In genomic region chr10:11553773-11554381, GRCh38 we compare ENCODE assay signal across 11 cellular contexts. TPM values are rescaled to one million over a fixed set of nuclear protein-coding genes. Genes with fewer than 3 reads are reported as not detected.
DNase-seq lines count a peak whose midpoint lies in the region; ATAC-seq, FAIRE-seq and TF ChIP-seq lines count a peak whose summit lies in the region.
"Had no signal": no experiment of that assay in that cellular context is flagged by ENCODE, and none has a peak within 500 bp of the region (broad histone marks: within the 10 kb centered on the region; RNA-seq: fewer than 3 reads in every experiment).

No MANE protein-coding gene starts in this region.

- intact Hi-C loops in IMR-90 (cut with micrococcal nuclease) (no loop called here), posterior cingulate gyrus (cut with DNase I) (no loop called here)

- H2AFZ ChIP-seq in H9 (ENCODE audit: low read length) (no peak overlapping the region), IMR-90 (replicated peaks; ENCODE audit: low read length, poor library complexity) (no peak overlapping the region), smooth muscle cell (ENCODE audit: low read depth) (no peak overlapping the region)

- H3K4me1 ChIP-seq in H9 (ENCODE audit: insufficient read depth, low read length) (no peaks in the 10 kb centered on the region), IMR-90 (ENCODE audit: control insufficient read depth, insufficient read depth, low read length) (0 out of 2 replicates have a peak, but pooled peaks cover 1% of the 10 kb centered on the region), smooth muscle cell (ENCODE audit: low read depth) (peaks cover 22% of the 10 kb centered on the region)

- peak; percentile 23 for DNase-seq in activated CD4-positive, alpha-beta T cell treated with anti-CD3 and anti-CD28 coated beads, Interleukin-2, amount 10 ng/mL, durations not matched to agents 7 days and 5 days
- no peak for DNase-seq in activated CD4-positive, alpha-beta T cell treated with anti-CD3 and anti-CD28 coated beads, Interleukin-2, amount 50 U/mL, for 1 hour
- no peak for DNase-seq in H9
- no peak for DNase-seq in IMR-90
- DNase-seq in smooth muscle cell (lab: John Stamatoyannopoulos, UW; ENCODE audit: unreplicated experiment), result no peak
- DNase-seq in posterior cingulate gyrus, result no peak
- no peak for DNase-seq in cortex of kidney (lab: John Stamatoyannopoulos, UW)
- DNase-seq in frontal cortex (ENCODE audit: low spot score in 2 of 2), result no peak
- DNase-seq: SJCRH30, small intestine had no signal

- H3K27ac ChIP-seq in H9 (ENCODE audit: insufficient read length, low read depth, low read length), result no peak overlapping the region
- H3K27ac ChIP-seq in IMR-90 (ENCODE audit: insufficient read depth, low read length), result no peak overlapping the region
- H3K27ac ChIP-seq in smooth muscle cell (ENCODE audit: low read depth), result peak overlapping the region; percentile 86
- H3K27ac ChIP-seq: HL-60, SJCRH30 had no signal

- H3K14ac ChIP-seq in H9 (ENCODE audit: insufficient read depth, low read length), result no peak overlapping the region
- no peak overlapping the region for H3K14ac ChIP-seq in IMR-90 (replicated peaks; ENCODE audit: low read depth, low read length)

- H2BK20ac ChIP-seq in H9 (ENCODE audit: low read depth, low read length, poor library complexity, severe bottlenecking) (no peak overlapping the region), IMR-90 (ENCODE audit: low read depth, low read length) (no peak overlapping the region)

- H3K4me3 ChIP-seq in IMR-90 (ENCODE audit: insufficient read depth, low read depth, low read length) (no peak overlapping the region), smooth muscle cell (no peak overlapping the region)
- H3K4me3 ChIP-seq: SJCRH30 had no signal

- peaks cover 9% of the 10 kb centered on the region for H3K9me3 Mint-ChIP-seq in activated CD4-positive, alpha-beta T cell treated with anti-CD3 and anti-CD28 coated beads, Interleukin-2, amount 10 ng/mL, durations not matched to agents 7 days and 5 days
- H3K9me3 Mint-ChIP-seq in H9, result peaks cover 0 to 6% of the 10 kb centered on the region in 2 experiments; a peak in 2 of 5 replicates

- POLR2A ChIA-PET in activated CD4-positive, alpha-beta T cell treated with anti-CD3 and anti-CD28 coated beads, Interleukin-2, amount 10 ng/mL, durations not matched to agents 7 days and 5 days (lab: Charles Lee), result no interaction called here
- POLR2A ChIA-PET in IMR-90 (lab: Charles Lee; ENCODE audit: unreplicated experiment), result no interaction called here

- in situ Hi-C loops in IMR-90 (cut with MboI; ENCODE audit: low sequenced_read_pairs), result no loop called here

- H3K56ac ChIP-seq in H9 (ENCODE audit: insufficient read length, low read depth, low read length) (no peak overlapping the region), IMR-90 (ENCODE audit: extremely low read depth, insufficient read depth, low read length) (no peak overlapping the region)

- peaks cover 34% of the 10 kb centered on the region for H3K4me1 Mint-ChIP-seq in activated CD4-positive, alpha-beta T cell treated with anti-CD3 and anti-CD28 coated beads, Interleukin-2, amount 10 ng/mL, durations not matched to agents 7 days and 5 days
- H3K4me1 Mint-ChIP-seq in H9, result peaks cover 27 to 29% of the 10 kb centered on the region in 2 experiments

- H3K27ac Mint-ChIP-seq in activated CD4-positive, alpha-beta T cell treated with anti-CD3 and anti-CD28 coated beads, Interleukin-2, amount 10 ng/mL, durations not matched to agents 7 days and 5 days, result peak overlapping the region; percentile 80
- peak overlapping the region in 2 of 3 experiments; percentile 11 to 18; a peak in 5 of 7 replicates for H3K27ac Mint-ChIP-seq in H9

- H4K5ac ChIP-seq in H9 (ENCODE audit: insufficient read length, low read depth, low read length), result no peak overlapping the region
- H4K5ac ChIP-seq in IMR-90 (ENCODE audit: low read depth, low read length), result no peak overlapping the region

- no TSS peak for BruUV-seq in IMR-90 (replicated peaks; lab: Mats Ljungman, UMichigan)

- no peak for ATAC-seq in IMR-90 (ENCODE audit: low read depth)

- no peak overlapping the region for H2BK120ac ChIP-seq in H9 (ENCODE audit: low read depth, low read length, poor library complexity, severe bottlenecking)
- H2BK120ac ChIP-seq in IMR-90 (ENCODE audit: low read depth, low read length), result peak overlapping the region; percentile 14; the same call in 1 of the 2 replicates

- no CpG with 5 or more reads among the region's 6 CpGs for WGBS in H9 (ENCODE audit: extremely low coverage, insufficient read length, low lambda C conversion rate)
- 80% methylated on average over 1 of the region's 6 CpGs; no CpG with 5 or more reads in 1 of the 2 experiments for WGBS in IMR-90 (ENCODE audit: extremely low coverage in 2 of 2, insufficient read length in 1 of 2), 2 experiments
- 75% methylated on average over 6 of the region's 6 CpGs for WGBS in smooth muscle cell (ENCODE audit: low lambda C conversion rate)

- no peak overlapping the region for H2AK9ac ChIP-seq in IMR-90 (replicated peaks; ENCODE audit: low read depth, low read length, poor library complexity)

- no peaks in the 10 kb centered on the region for H3K23me2 ChIP-seq in H9 (ENCODE audit: insufficient read length, low read depth, low read length, poor library complexity, severe bottlenecking)

- H3K18ac ChIP-seq in H9 (ENCODE audit: insufficient read length, low read depth, low read length) (no peak overlapping the region), IMR-90 (ENCODE audit: low read depth, low read length) (no peak overlapping the region)

- H3F3A ChIP-seq in smooth muscle cell (ENCODE audit: low read depth), result peaks cover 25% of the 10 kb centered on the region

- TF ChIP-seq POLR2A in IMR-90 (IDR thresholded peaks at IDR 0.05; ENCODE audit: low read depth, low read length), result no peak

- H2BK15ac ChIP-seq in H9 (ENCODE audit: low read depth, low read length) (no peak overlapping the region), IMR-90 (ENCODE audit: low read depth, low read length) (0 out of 3 replicates have a peak overlapping the region, but pooled peaks have one; percentile 4)

- H4K20me1 ChIP-seq in H9 (ENCODE audit: control insufficient read depth, insufficient read depth, insufficient read length) (no peaks in the 10 kb centered on the region), IMR-90 (ENCODE audit: insufficient read depth, low read length) (no peaks in the 10 kb centered on the region; the same call in 1 of the 2 replicates), smooth muscle cell (ENCODE audit: low read depth) (peaks cover 12% of the 10 kb centered on the region)

- H3K79me1 ChIP-seq in H9 (ENCODE audit: insufficient read depth, low read depth, low read length, poor library complexity, severe bottlenecking) (peaks cover 5% of the 10 kb centered on the region), IMR-90 (ENCODE audit: low read depth in 1 of 2, low read length in 2 of 2) (peaks cover 21 to 31% of the 10 kb centered on the region in 2 experiments)

- H3K9me1 ChIP-seq in IMR-90 (ENCODE audit: insufficient read depth, low read length), result 0 out of 2 replicates have a peak, but pooled peaks cover 4% of the 10 kb centered on the region

- H3K36me3 Mint-ChIP-seq in activated CD4-positive, alpha-beta T cell treated with anti-CD3 and anti-CD28 coated beads, Interleukin-2, amount 10 ng/mL, durations not matched to agents 7 days and 5 days (ENCODE audit: low read depth), result peaks cover 6% of the 10 kb centered on the region
- H3K36me3 Mint-ChIP-seq in H9 (ENCODE audit: insufficient read depth in 1 of 3, low read depth in 3 of 3), result peaks cover 2 to 9% (median 8%) of the 10 kb centered on the region in 3 experiments; a peak in 6 of 7 replicates

- H3K23ac ChIP-seq in H9 (ENCODE audit: insufficient read length, low read depth, low read length) (no peak overlapping the region), IMR-90 (ENCODE audit: low read depth, low read length) (no peak overlapping the region)

- H3K36me3 ChIP-seq in IMR-90 (ENCODE audit: control insufficient read depth, insufficient read depth, low read length) (no peaks in the 10 kb centered on the region), smooth muscle cell (ENCODE audit: low read depth) (no peaks in the 10 kb centered on the region)
- H3K36me3 ChIP-seq: SJCRH30 had no signal

- no peak overlapping the region for H2AK5ac ChIP-seq in H9 (ENCODE audit: insufficient read length, low read length)
- H2AK5ac ChIP-seq in IMR-90 (ENCODE audit: low read depth, low read length), result no peak overlapping the region; the same call in 1 of the 2 replicates

- no peak overlapping the region for H3T11ph ChIP-seq in H9 (ENCODE audit: low read length)

- no peak for TF ChIP-seq RAD21 in IMR-90 (IDR thresholded peaks at IDR 0.05; ENCODE audit: low read length)

- peaks cover 12% of the 10 kb centered on the region; the same call in 1 of the 2 replicates for H3K79me2 ChIP-seq in H9 (ENCODE audit: insufficient read depth, low read length)
- H3K79me2 ChIP-seq in smooth muscle cell (ENCODE audit: low read depth), result peaks cover 67% of the 10 kb centered on the region

- H3K9me3 ChIP-seq in H9 (ENCODE audit: control insufficient read depth, low read depth, low read length) (no peaks in the 10 kb centered on the region), IMR-90 (ENCODE audit: control insufficient read depth, insufficient read depth, low read length) (no peaks in the 10 kb centered on the region), smooth muscle cell (replicated peaks; ENCODE audit: low read depth) (peaks cover 4% of the 10 kb centered on the region)
- H3K9me3 ChIP-seq: SJCRH30 had no signal

- no peak overlapping the region for H2BK12ac ChIP-seq in H9 (ENCODE audit: insufficient read length, low read depth, low read length)

- CTCF ChIA-PET in activated CD4-positive, alpha-beta T cell treated with anti-CD3 and anti-CD28 coated beads, Interleukin-2, amount 10 ng/mL, durations not matched to agents 7 days and 5 days (lab: Charles Lee), result interaction anchor here (0.6 to 1.0 kb wide), 3 partner anchors 19 to 161 kb away, joined by 3 to 4 read pairs (median 3); no protein-coding TSS in a partner anchor
- CTCF ChIA-PET in IMR-90 (lab: Yijun Ruan, JAX), result no interaction called here

- H2BK5ac ChIP-seq in H9 (ENCODE audit: insufficient read length, low read length) (no peak overlapping the region), IMR-90 (ENCODE audit: low read depth, low read length, poor library complexity, severe bottlenecking) (no peak overlapping the region)

- no peaks in the 10 kb centered on the region for H3K27me3 Mint-ChIP-seq in activated CD4-positive, alpha-beta T cell treated with anti-CD3 and anti-CD28 coated beads, Interleukin-2, amount 10 ng/mL, durations not matched to agents 7 days and 5 days
- no peaks in the 10 kb centered on the region for H3K27me3 Mint-ChIP-seq in H9 (ENCODE audit: low read depth)

- no peak for TF ChIP-seq CTCF in H9 (conservative IDR thresholded peaks at IDR 0.05)
- no peak for TF ChIP-seq CTCF in IMR-90 (conservative IDR thresholded peaks at IDR 0.05; ENCODE audit: low read depth, low read length)
- no peak for TF ChIP-seq CTCF in smooth muscle cell (IDR thresholded peaks at IDR 0.05; ENCODE audit: borderline replicate concordance, insufficient read depth, poor library complexity, severe bottlenecking)

- H3K4me2 ChIP-seq in H9 (ENCODE audit: insufficient read depth, insufficient read length, low read length), result no peak overlapping the region
- no peak overlapping the region for H3K4me2 ChIP-seq in IMR-90 (ENCODE audit: low read depth, low read length)
- H3K4me2 ChIP-seq in smooth muscle cell, result peak overlapping the region; percentile 71

- H3K9ac ChIP-seq in H9 (ENCODE audit: extremely low read depth, insufficient read length, low read length) (no peak overlapping the region), IMR-90 (ENCODE audit: low read depth, low read length) (no peak overlapping the region), smooth muscle cell (ENCODE audit: low read depth) (no peak overlapping the region)

- dilution Hi-C loops in IMR-90 (cut with HindIII; ENCODE audit: low sequenced_read_pairs, unreplicated experiment), result no loop called here

- FAIRE-seq in frontal cortex (lab: Jason Lieb, UNC), result no peak
- FAIRE-seq: small intestine had no signal

- no peaks in the 10 kb centered on the region for H3K27me3 ChIP-seq in H9 (ENCODE audit: insufficient read depth, low read length)
- H3K27me3 ChIP-seq in IMR-90 (ENCODE audit: control insufficient read depth, insufficient read depth, low read length), result no peaks in the 10 kb centered on the region
- no peaks in the 10 kb centered on the region for H3K27me3 ChIP-seq in smooth muscle cell (ENCODE audit: low read depth)
- H3K27me3 ChIP-seq: SJCRH30 had no signal

- H3K4ac ChIP-seq in H9 (ENCODE audit: low read depth, low read length) (no peak overlapping the region), IMR-90 (ENCODE audit: low read depth, low read length) (no peak overlapping the region)

- H3K4me3 Mint-ChIP-seq in activated CD4-positive, alpha-beta T cell treated with anti-CD3 and anti-CD28 coated beads, Interleukin-2, amount 10 ng/mL, durations not matched to agents 7 days and 5 days, result peak overlapping the region; percentile 2
- no peak overlapping the region for H3K4me3 Mint-ChIP-seq in H9

- H4K91ac ChIP-seq in H9 (ENCODE audit: insufficient read length, low read depth, low read length) (no peak overlapping the region), IMR-90 (ENCODE audit: insufficient read depth, low read depth, low read length) (peak overlapping the region; percentile 2; the same call in 1 of the 2 replicates)

- H4K8ac ChIP-seq in H9 (replicated peaks; ENCODE audit: insufficient read length, low read depth, low read length), result no peak overlapping the region
- no peak overlapping the region for H4K8ac ChIP-seq in IMR-90 (ENCODE audit: low read depth in 2 of 2, low read length in 2 of 2)

RNA-seq across cellular contexts. Expression of gene USP6NL, which starts 57.6 kb away (rescaled TPM):
- 1 to 10 TPM; 3.1 to 4.0 TPM for total RNA-seq in activated CD4-positive, alpha-beta T cell treated with anti-CD3 and anti-CD28 coated beads, Interleukin-2, amount 10 ng/mL, durations not matched to agents 7 days and 5 days
- 27.7 and 28.3 TPM in 2 replicates for total RNA-seq in H9 (2021)
- total RNA-seq in IMR-90 (2012; rRNA removed), result 9.1 and 11.9 TPM in 2 replicates
- polyA plus RNA-seq in IMR-90 (2012; rRNA removed), result 7.0 and 7.8 TPM in 2 replicates
- polyA plus RNA-seq in IMR-90 (2012; cell fraction: cytosol; rRNA removed), result 5.4 and 5.8 TPM in 2 replicates
- polyA plus RNA-seq in IMR-90 (2012; cell fraction: nucleus; rRNA removed; ENCODE audit: low replicate concordance), result 4.4 and 9.0 TPM in 2 replicates
- 32.8 and 34.0 TPM in 2 replicates for total RNA-seq in smooth muscle cell
- polyA plus RNA-seq in smooth muscle cell, result 12.0 and 16.1 TPM in 2 replicates
- 35.1 TPM for total RNA-seq in frontal cortex
